Comparison of ENCODE assay signal across 31 cellular contexts in the genomic region with DNA sequence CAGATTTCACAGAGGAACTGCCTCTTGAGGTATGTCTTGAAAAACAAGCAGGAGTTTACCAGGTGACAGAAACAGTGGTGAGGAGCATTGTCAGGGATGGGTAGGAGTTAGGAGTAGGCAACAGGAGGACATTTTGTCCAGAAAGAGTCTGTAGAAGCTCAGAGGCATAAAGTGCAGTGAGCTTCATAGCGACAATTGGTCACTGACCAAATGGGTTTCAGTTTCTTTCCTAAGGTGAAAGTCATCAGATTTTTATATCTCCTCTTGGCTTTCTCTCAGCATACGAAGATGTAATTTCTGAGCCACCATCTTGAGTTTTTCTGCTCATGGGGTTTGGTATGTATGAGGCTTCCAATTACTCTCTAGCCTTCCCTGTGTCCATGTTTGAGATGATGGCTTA. TPM values are rescaled to one million over a fixed set of nuclear protein-coding genes. Genes with fewer than 3 reads are reported as not detected.
A peak's percentile ranks its signal among the peaks of the same experiment; 100 is the strongest.
DNase-seq lines count a peak whose midpoint lies in the region; TF ChIP-seq lines count a peak whose summit lies in the region.
"Had no signal": no experiment of that assay in that cellular context is flagged by ENCODE, and none has a peak within 500 bp of the region (broad histone marks: within the 10 kb centered on the region; RNA-seq: fewer than 3 reads in every experiment).

No MANE protein-coding gene starts in this region.

- intact Hi-C loops in Calu3 (cut with micrococcal nuclease; ENCODE audit: unreplicated experiment) (no loop called here), mammary epithelial cell (cut with micrococcal nuclease) (no loop called here)

- H3K4me3 Mint-ChIP-seq in Calu3 (ENCODE audit: low read depth, unreplicated experiment) = no peak overlapping the region
- H3K4me3 Mint-ChIP-seq: brain; CD4-positive, alpha-beta T cell; GM23338; mesothelial cell of epicardium had no signal

- no peak overlapping the region for H3K4me3 ChIP-seq in Loucy (ENCODE audit: low read length, poor library complexity, severe bottlenecking)
- no peak overlapping the region for H3K4me3 ChIP-seq in mammary epithelial cell (replicated peaks in 1 of 3; ENCODE audit: insufficient read depth in 1 of 3, low read depth in 2 of 3, low read length in 3 of 3)
- no peak overlapping the region for H3K4me3 ChIP-seq in trophoblast cell (ENCODE audit: low read depth, low read length)
- H3K4me3 ChIP-seq: adrenal gland, dorsolateral prefrontal cortex, GM23338, left ventricle myocardium inferior, spleen, testis, uterus had no signal

- TF ChIP-seq CTCF in Calu3 (IDR thresholded peaks at IDR 0.05; ENCODE audit: unreplicated experiment) (no peak), Loucy (conservative IDR thresholded peaks at IDR 0.05; ENCODE audit: low read length) (no peak), mammary epithelial cell (conservative IDR thresholded peaks at IDR 0.05 in 1 of 2, IDR thresholded peaks at IDR 0.05 in 1 of 2; ENCODE audit: extremely low read depth in 1 of 2, insufficient read depth in 1 of 2, low read depth in 1 of 2, low read length in 2 of 2) (no peak)

- H3K79me2 ChIP-seq in Loucy (ENCODE audit: insufficient read depth, low read length) (no peaks in the 10 kb centered on the region), mammary epithelial cell (ENCODE audit: insufficient read depth, low read length) (no peaks in the 10 kb centered on the region), trophoblast cell (ENCODE audit: control insufficient read depth, insufficient read depth, low read length, poor library complexity) (no peaks in the 10 kb centered on the region)
- H3K79me2 ChIP-seq: parathyroid adenoma had no signal

- no peak overlapping the region for H3K27ac ChIP-seq in mammary epithelial cell (ENCODE audit: insufficient read depth, low read depth, low read length)
- no peak overlapping the region for H3K27ac ChIP-seq in trophoblast cell (ENCODE audit: low read depth, low read length)
- H3K27ac ChIP-seq: adrenal gland, dorsolateral prefrontal cortex, left ventricle myocardium inferior, parathyroid adenoma, testis, uterus had no signal

- H3K4me2 ChIP-seq in Loucy (ENCODE audit: low read depth, low read length, poor library complexity, severe bottlenecking) (peak overlapping the region; percentile 11), mammary epithelial cell (ENCODE audit: insufficient read depth, low read depth, low read length) (no peak overlapping the region), trophoblast cell (ENCODE audit: low read length) (no peak overlapping the region)
- H3K4me2 ChIP-seq: GM23338 had no signal

- H3K23ac ChIP-seq in trophoblast cell (ENCODE audit: low read length) = no peak overlapping the region

- DNase-seq in Calu3 (no peak), mammary epithelial cell (no peak), trophoblast cell (no peak), middle frontal gyrus (ENCODE audit: extremely low spot score, low spot score) (no peak), NCI-H1694 (lab: John Stamatoyannopoulos, UW) (no peak)
- no peak for DNase-seq in activated CD4-positive, CD25-positive, alpha-beta regulatory T cell treated with anti-CD3 and anti-CD28 coated beads, Interleukin-2, amount 50 U/mL, for 72 hours
- DNase-seq: activated CD4-positive, CD25-positive, alpha-beta regulatory T cell; activated gamma-delta T cell treated with Interleukin-2 at 50 U/mL for 16 hours; activated T-cell treated with anti-CD3 and anti-CD28 coated beads, Interleukin-2, amount 50 U/mL, for 1 hour; adrenal gland; CD4-positive, alpha-beta T cell; dorsolateral prefrontal cortex; hypothalamus; left ventricle myocardium inferior; naive thymus-derived CD4-positive, alpha-beta T cell; NCI-H1105; NCI-H1930; NCI-H524 treated with DMSO at 0.1 percent for 48 hours; NK-92 treated with Interleukin-12 subunit alpha and Interleukin-12 subunit beta, amount 100 ng/mL, for 24 hours; right cardiac atrium; spleen; testis; uterus had no signal

- in situ Hi-C loops in mammary epithelial cell (cut with MboI; ENCODE audit: low sequenced_read_pairs in 2 of 2) = no loop called here

- peaks cover 14% of the 10 kb centered on the region for H3K36me3 Mint-ChIP-seq in Calu3 (ENCODE audit: insufficient read depth, unreplicated experiment)
- H3K36me3 Mint-ChIP-seq: brain, IgD-negative memory B cell had no signal

- H3F3A ChIP-seq in Loucy (ENCODE audit: low read depth) = no peaks in the 10 kb centered on the region

- no peak overlapping the region for H2BK120ac ChIP-seq in trophoblast cell (ENCODE audit: insufficient read depth, low read length, poor library complexity)

- H3K36me3 ChIP-seq in Loucy (ENCODE audit: insufficient read depth, low read length) (no peaks in the 10 kb centered on the region), mammary epithelial cell (ENCODE audit: insufficient read depth, low read length) (no peaks in the 10 kb centered on the region), trophoblast cell (ENCODE audit: control insufficient read depth in 1 of 2, insufficient read depth in 2 of 2, low read length in 2 of 2) (no peaks in the 10 kb centered on the region)
- H3K36me3 ChIP-seq: adrenal gland, left ventricle myocardium inferior, spleen, uterus had no signal

- H3K4me1 ChIP-seq in Loucy (ENCODE audit: insufficient read depth, low read length, poor library complexity, severe bottlenecking) (peaks cover 21% of the 10 kb centered on the region), mammary epithelial cell (ENCODE audit: insufficient read depth, low read length) (peaks cover 15% of the 10 kb centered on the region), trophoblast cell (ENCODE audit: control insufficient read depth in 1 of 2, insufficient read depth in 2 of 2, low read length in 2 of 2) (peaks cover 0 to 3% of the 10 kb centered on the region in 2 experiments)
- H3K4me1 ChIP-seq: adrenal gland, left ventricle myocardium inferior, parathyroid adenoma, testis, uterus had no signal

- H3K9me3 Mint-ChIP-seq in Calu3 (ENCODE audit: low read depth, unreplicated experiment) = peaks cover 2% of the 10 kb centered on the region
- H3K9me3 Mint-ChIP-seq: CD4-positive, alpha-beta T cell had no signal

- no peaks in the 10 kb centered on the region for H3K27me3 ChIP-seq in Loucy (ENCODE audit: insufficient read depth, low read length, poor library complexity, severe bottlenecking)
- no peaks in the 10 kb centered on the region for H3K27me3 ChIP-seq in mammary epithelial cell (ENCODE audit: insufficient read depth, low read length)
- H3K27me3 ChIP-seq in trophoblast cell (ENCODE audit: insufficient read depth, low read length) = no peaks in the 10 kb centered on the region
- H3K27me3 ChIP-seq: adrenal gland, dorsolateral prefrontal cortex, spleen, testis, uterus had no signal

- H2BK12ac ChIP-seq in trophoblast cell (ENCODE audit: low read length) = peak overlapping the region; percentile 50

- H3K27ac Mint-ChIP-seq in Calu3 (ENCODE audit: unreplicated experiment) = peak overlapping the region; percentile 74
- H3K27ac Mint-ChIP-seq: brain; CD4-positive, alpha-beta T cell; GM23338; mesothelial cell of epicardium had no signal

- H4K8ac ChIP-seq in trophoblast cell (ENCODE audit: low read depth, low read length) = no peak overlapping the region

- H4K20me1 ChIP-seq in Loucy (ENCODE audit: insufficient read depth, low read length, poor library complexity, severe bottlenecking) (no peaks in the 10 kb centered on the region), mammary epithelial cell (ENCODE audit: insufficient read depth, low read length) (no peaks in the 10 kb centered on the region)

- H3K27me3 Mint-ChIP-seq in Calu3 (ENCODE audit: unreplicated experiment) = no peaks in the 10 kb centered on the region
- H3K27me3 Mint-ChIP-seq: CD4-positive, alpha-beta T cell had no signal

- 100% methylated on average over 2 of the region's 2 CpGs for WGBS in mammary epithelial cell (ENCODE audit: low coverage, missing lambda C conversion rate)
- no CpG with 5 or more reads among the region's 2 CpGs for WGBS in trophoblast cell (ENCODE audit: extremely low coverage, insufficient coverage, insufficient read length)

- no peaks in the 10 kb centered on the region for H3K9me2 ChIP-seq in Loucy (replicated peaks; ENCODE audit: low read depth, low read length)

- H2AK5ac ChIP-seq in trophoblast cell (ENCODE audit: low read length) = no peak overlapping the region

- H3K18ac ChIP-seq in trophoblast cell (ENCODE audit: low read length) = no peak overlapping the region

- peaks cover 70% of the 10 kb centered on the region for H3K4me1 Mint-ChIP-seq in Calu3 (ENCODE audit: low read depth, unreplicated experiment)
- H3K4me1 Mint-ChIP-seq: brain had no signal

- H4K12ac ChIP-seq in trophoblast cell (ENCODE audit: low read depth, low read length) = no peak overlapping the region

- H3K9ac ChIP-seq in Loucy (ENCODE audit: low read depth, low read length, poor library complexity, severe bottlenecking) (no peak overlapping the region), mammary epithelial cell (ENCODE audit: insufficient read depth, low read length) (no peak overlapping the region), trophoblast cell (ENCODE audit: low read length) (no peak overlapping the region)
- H3K9ac ChIP-seq: parathyroid adenoma had no signal

- BruUV-seq in Calu3 (replicated peaks; lab: Mats Ljungman, UMichigan) (no TSS peak), mammary epithelial cell (replicated peaks; lab: Mats Ljungman, UMichigan) (no TSS peak)

- no peaks in the 10 kb centered on the region for H3K9me3 ChIP-seq in Loucy (ENCODE audit: insufficient read depth, low read depth, low read length)
- no peaks in the 10 kb centered on the region for H3K9me3 ChIP-seq in mammary epithelial cell (replicated peaks; ENCODE audit: insufficient read depth, low read length)
- peaks cover 5% of the 10 kb centered on the region for H3K9me3 ChIP-seq in trophoblast cell (ENCODE audit: insufficient read depth, low read depth, low read length)
- H3K9me3 ChIP-seq: adrenal gland, testis, uterus had no signal

- H3K4ac ChIP-seq in trophoblast cell (ENCODE audit: low read depth, low read length) = no peak overlapping the region

- H3K79me1 ChIP-seq in trophoblast cell (ENCODE audit: low read length) = peaks cover 2% of the 10 kb centered on the region

- H2AFZ ChIP-seq in Loucy (ENCODE audit: low read length) = peak overlapping the region; percentile 6; the same call in 1 of the 2 replicates
- peak overlapping the region; percentile 58 for H2AFZ ChIP-seq in mammary epithelial cell (ENCODE audit: low read depth, low read length)
- H2AFZ ChIP-seq in trophoblast cell (ENCODE audit: insufficient read depth, low read length, poor library complexity) = no peak overlapping the region
- H2AFZ ChIP-seq: GM23338, parathyroid adenoma had no signal

- dilution Hi-C loops in mammary epithelial cell (cut with HindIII; ENCODE audit: low sequenced_read_pairs) = no loop called here

- H3K14ac ChIP-seq in trophoblast cell (ENCODE audit: low read length) = no peak overlapping the region

- CTCF ChIA-PET in Calu3 (lab: Charles Lee) (no interaction called here), mammary epithelial cell (lab: Charles Lee; ENCODE audit: low non-redundant PET) (no interaction called here)

- no peak overlapping the region for H4K91ac ChIP-seq in trophoblast cell (ENCODE audit: low read depth, low read length)

- H2BK5ac ChIP-seq in trophoblast cell (ENCODE audit: low read depth, low read length, poor library complexity) = no peak overlapping the region

RNA-seq across cellular contexts. Expression of a gene that starts 29.3 kb away (rescaled TPM):
- total RNA-seq in Calu3 (2022) (not detected in 2 replicates), mammary epithelial cell (not detected)
- not detected for polyA plus RNA-seq in mammary epithelial cell
- not detected for polyA minus RNA-seq in mammary epithelial cell
- 0.31 and 0.37 TPM in 2 replicates for polyA plus RNA-seq in trophoblast cell (2013)
- total RNA-seq: cerebellum, endothelial cell of umbilical vein, GM23338, left ventricle myocardium inferior, mesothelial cell of epicardium, testis had no signal
- polyA plus RNA-seq: endothelial cell of umbilical vein; GM23338; naive thymus-derived CD4-positive, alpha-beta T cell had no signal
